8 cellular contexts compared by ENCODE assay signal in genomic region chr6:26022166-26022510, GRCh38. TPM values are rescaled to one million over a fixed set of nuclear protein-coding genes. Genes with fewer than 3 reads are reported as not detected.
DNase-seq lines count a peak whose midpoint lies in the region; ATAC-seq and TF ChIP-seq lines count a peak whose summit lies in the region.

No MANE protein-coding gene starts in this region.

- peaks cover 6% of the 10 kb centered on the region for H3K9me3 Mint-ChIP-seq in activated T-helper 1 cell treated with anti-CD3 and anti-CD28 coated beads, Interleukin-12 subunit alpha, Interleukin-12 subunit beta, Interleukin-2, Interleukin-4 antibody, amounts not matched to agents 30 ng/mL and 10 ng/mL and 1 ng/mL, durations not matched to agents 14 hours and 24 hours and 36 hours
- H3K9me3 Mint-ChIP-seq in natural killer cell: no peaks in the 10 kb centered on the region

- TF ChIP-seq CTCF in natural killer cell (IDR thresholded peaks at IDR 0.05): no peak

- peaks cover 2% of the 10 kb centered on the region for H3K27me3 Mint-ChIP-seq in activated T-helper 1 cell treated with anti-CD3 and anti-CD28 coated beads, Interleukin-12 subunit alpha, Interleukin-12 subunit beta, Interleukin-2, Interleukin-4 antibody, amounts not matched to agents 30 ng/mL and 10 ng/mL and 1 ng/mL, durations not matched to agents 14 hours and 24 hours and 36 hours (ENCODE audit: insufficient read depth)
- H3K27me3 Mint-ChIP-seq in natural killer cell (ENCODE audit: low read depth in 2 of 2): peaks cover 0 to 2% of the 10 kb centered on the region in 2 donors

- DNase-seq in COR-L47 (lab: John Stamatoyannopoulos, UW) (peak; percentile 73), NCI-H526 treated with DMSO at 0.1 percent for 48 hours (lab: John Stamatoyannopoulos, UW) (peak; percentile 35), fibroblast of the conjunctiva (ENCODE audit: low read depth) (peak; percentile 78), natural killer cell (no peak)
- peak; percentile 46 for DNase-seq in activated T-helper 1 cell treated with anti-CD3 and anti-CD28 coated beads, Interleukin-12 subunit alpha, Interleukin-12 subunit beta, Interleukin-2, Interleukin-4 antibody, amounts not matched to agents 30 ng/mL and 10 ng/mL and 1 ng/mL, durations not matched to agents 14 hours and 24 hours and 36 hours (ENCODE audit: low spot score)

- peak overlapping the region; percentile 100 for H3K27ac Mint-ChIP-seq in activated T-helper 1 cell treated with anti-CD3 and anti-CD28 coated beads, Interleukin-12 subunit alpha, Interleukin-12 subunit beta, Interleukin-2, Interleukin-4 antibody, amounts not matched to agents 30 ng/mL and 10 ng/mL and 1 ng/mL, durations not matched to agents 14 hours and 24 hours and 36 hours
- peak overlapping the region; percentile 97 to 100 for H3K27ac Mint-ChIP-seq in natural killer cell

- H3K4me3 Mint-ChIP-seq in activated T-helper 1 cell treated with anti-CD3 and anti-CD28 coated beads, Interleukin-12 subunit alpha, Interleukin-12 subunit beta, Interleukin-2, Interleukin-4 antibody, amounts not matched to agents 30 ng/mL and 10 ng/mL and 1 ng/mL, durations not matched to agents 14 hours and 24 hours and 36 hours: peak overlapping the region; percentile 98
- H3K4me3 Mint-ChIP-seq in natural killer cell: peak overlapping the region; percentile 98

- intact Hi-C loops in activated T-helper 1 cell treated with anti-CD3 and anti-CD28 coated beads, Interleukin-12 subunit alpha, Interleukin-12 subunit beta, Interleukin-2, Interleukin-4 antibody, amounts not matched to agents 30 ng/mL and 10 ng/mL and 1 ng/mL, durations not matched to agents 14 hours and 24 hours and 36 hours (cut with micrococcal nuclease): loop anchor here (5.0 to 10.0 kb wide), 5 partner anchors 250 to 1733 kb away; partner anchors contain the start of genes HMGN4 and ZNF184
- intact Hi-C loops in natural killer cell (cut with micrococcal nuclease): loop anchor here (10.0 kb wide), 5 partner anchors 173 to 1873 kb away; partner anchors contain the start of gene ZNF184

- H3K4me1 Mint-ChIP-seq in activated T-helper 1 cell treated with anti-CD3 and anti-CD28 coated beads, Interleukin-12 subunit alpha, Interleukin-12 subunit beta, Interleukin-2, Interleukin-4 antibody, amounts not matched to agents 30 ng/mL and 10 ng/mL and 1 ng/mL, durations not matched to agents 14 hours and 24 hours and 36 hours (ENCODE audit: low read depth): peaks cover 71% of the 10 kb centered on the region
- H3K4me1 Mint-ChIP-seq in natural killer cell: peaks cover 50 to 53% of the 10 kb centered on the region in 2 donors

- H3K36me3 Mint-ChIP-seq in activated T-helper 1 cell treated with anti-CD3 and anti-CD28 coated beads, Interleukin-12 subunit alpha, Interleukin-12 subunit beta, Interleukin-2, Interleukin-4 antibody, amounts not matched to agents 30 ng/mL and 10 ng/mL and 1 ng/mL, durations not matched to agents 14 hours and 24 hours and 36 hours (ENCODE audit: low read depth): peaks cover 2% of the 10 kb centered on the region
- no peaks in the 10 kb centered on the region for H3K36me3 Mint-ChIP-seq in natural killer cell

- ATAC-seq in HG03196 (IDR thresholded peaks at IDR 0.05; ENCODE audit: unreplicated experiment) (peak; percentile 3), natural killer cell (no peak), HG03097 (IDR thresholded peaks at IDR 0.05; ENCODE audit: low FRiP score, unreplicated experiment) (no peak), HG03139 (IDR thresholded peaks at IDR 0.05; ENCODE audit: unreplicated experiment) (no peak)

RNA-seq across cellular contexts. Expression of gene TRIM38, which starts 59.5 kb away (rescaled TPM):
- total RNA-seq in activated T-helper 1 cell treated with anti-CD3 and anti-CD28 coated beads, Interleukin-12 subunit alpha, Interleukin-12 subunit beta, Interleukin-2, Interleukin-4 antibody, amounts not matched to agents 30 ng/mL and 10 ng/mL and 1 ng/mL, durations not matched to agents 14 hours and 24 hours and 36 hours: 24.5 and 25.3 TPM in 2 replicates
- total RNA-seq in natural killer cell: 10 to 100 TPM; 25.5 to 30.5 (median 27.1) TPM
